9 cellular contexts compared by ENCODE assay signal in genomic region chr3:142931222-142931621, GRCh38. TPM values are rescaled to one million over a fixed set of nuclear protein-coding genes. Genes with fewer than 3 reads are reported as not detected.
A peak's percentile ranks its signal among the peaks of the same experiment; 100 is the strongest.
DNase-seq lines count a peak whose midpoint lies in the region; ATAC-seq and TF ChIP-seq lines count a peak whose summit lies in the region.
"Had no signal": no experiment of that assay in that cellular context is flagged by ENCODE, and none has a peak within 500 bp of the region (broad histone marks: within the 10 kb centered on the region; RNA-seq: fewer than 3 reads in every experiment).

No MANE protein-coding gene starts in this region.

- TF ChIP-seq POLR2A in gastrocnemius medialis (IDR thresholded peaks at IDR 0.05): no peak

- no peak overlapping the region for H3K27ac Mint-ChIP-seq in activated T-helper 2 cell treated with anti-CD3 and anti-CD28 coated beads, Interferon-gamma antibody, Interleukin-2, Interleukin-4, amounts not matched to agents 10 μg/mL and 5 μg/mL and 100 μg/mL, durations not matched to agents 14 hours and 24 hours and 36 hours
- H3K27ac Mint-ChIP-seq: natural killer cell treated with Interleukin-12 subunit alpha and Interleukin-12 subunit beta and Interleukin-15 and Interleukin-18, amount 100 ng/mL, for 72 hours had no signal

- H3K36me3 Mint-ChIP-seq in activated T-helper 2 cell treated with anti-CD3 and anti-CD28 coated beads, Interferon-gamma antibody, Interleukin-2, Interleukin-4, amounts not matched to agents 10 μg/mL and 5 μg/mL and 100 μg/mL, durations not matched to agents 14 hours and 24 hours and 36 hours (ENCODE audit: low read depth): no peaks in the 10 kb centered on the region
- H3K36me3 Mint-ChIP-seq: natural killer cell treated with Interleukin-12 subunit alpha and Interleukin-12 subunit beta and Interleukin-15 and Interleukin-18, amount 100 ng/mL, for 72 hours had no signal

- peak; percentile 12 for DNase-seq in NCI-H1436 (lab: John Stamatoyannopoulos, UW)
- DNase-seq in NCI-H1436 treated with DMSO at 0.1 percent for 48 hours (lab: John Stamatoyannopoulos, UW): no peak
- no peak for DNase-seq in Panc1 (ENCODE audit: low read depth, low spot score)
- peak; percentile 2 to 11 for DNase-seq in lung microvascular endothelial cell (ENCODE audit: low read depth in 2 of 2)
- no peak for DNase-seq in posterior cingulate gyrus
- no peak for DNase-seq in activated T-helper 2 cell treated with anti-CD3 and anti-CD28 coated beads, Interferon-gamma antibody, Interleukin-2, Interleukin-4, amounts not matched to agents 10 μg/mL and 5 μg/mL and 100 μg/mL, durations not matched to agents 14 hours and 24 hours and 36 hours (ENCODE audit: low spot score)
- DNase-seq in gastrocnemius medialis: no peak

- in situ Hi-C loops in Panc1 (cut with HindIII; ENCODE audit: low pct_unique_long_range_greater_than_20kb, low sequenced_read_pairs) (no loop called here), gastrocnemius medialis (cut with MboI; ENCODE audit: low sequenced_read_pairs in 4 of 4) (loop anchor here in 3 of 4 donors (5.0 to 10.0 kb wide), 2 partner anchors 61 to 64 kb away; no protein-coding TSS in a partner anchor)

- H3K4me3 Mint-ChIP-seq in activated T-helper 2 cell treated with anti-CD3 and anti-CD28 coated beads, Interferon-gamma antibody, Interleukin-2, Interleukin-4, amounts not matched to agents 10 μg/mL and 5 μg/mL and 100 μg/mL, durations not matched to agents 14 hours and 24 hours and 36 hours (ENCODE audit: low read depth): no peak overlapping the region
- H3K4me3 Mint-ChIP-seq: natural killer cell treated with Interleukin-12 subunit alpha and Interleukin-12 subunit beta and Interleukin-15 and Interleukin-18, amount 100 ng/mL, for 72 hours had no signal

- H3K27me3 ChIP-seq in Panc1 (ENCODE audit: control insufficient read depth, insufficient read depth, low read length) (no peaks in the 10 kb centered on the region; the same call in 1 of the 2 replicates), gastrocnemius medialis (no peaks in the 10 kb centered on the region)

- CTCF ChIA-PET in Panc1 (lab: Charles Lee): interaction anchor here (1.0 kb wide), 1 partner anchor 103 kb away, joined by 3 read pairs; no protein-coding TSS in a partner anchor

- H3K36me3 ChIP-seq in Panc1 (ENCODE audit: control insufficient read depth, insufficient read depth, low read length) (no peaks in the 10 kb centered on the region), gastrocnemius medialis (no peaks in the 10 kb centered on the region)

- no peaks in the 10 kb centered on the region for H3K9me3 ChIP-seq in Panc1 (ENCODE audit: control insufficient read depth, insufficient read depth, low read depth, low read length)
- no peaks in the 10 kb centered on the region for H3K9me3 ChIP-seq in gastrocnemius medialis

- TF ChIP-seq CTCF in Panc1 (IDR thresholded peaks at IDR 0.05) (peak; percentile 57), gastrocnemius medialis (IDR thresholded peaks at IDR 0.05 in 4 of 5, conservative IDR thresholded peaks at IDR 0.05 in 1 of 5) (no peak)

- no TSS peak for BruUV-seq in Panc1 (replicated peaks; lab: Mats Ljungman, UMichigan)

- intact Hi-C loops in Panc1 (cut with micrococcal nuclease; ENCODE audit: unreplicated experiment) (no loop called here), posterior cingulate gyrus (cut with DNase I) (no loop called here), gastrocnemius medialis (cut with DNase I; ENCODE audit: low total_unique reads) (no loop called here)
- intact Hi-C loops in activated T-helper 2 cell treated with anti-CD3 and anti-CD28 coated beads, Interferon-gamma antibody, Interleukin-2, Interleukin-4, amounts not matched to agents 10 μg/mL and 5 μg/mL and 100 μg/mL, durations not matched to agents 14 hours and 24 hours and 36 hours (cut with micrococcal nuclease): no loop called here

- no peaks in the 10 kb centered on the region for H3K4me1 Mint-ChIP-seq in activated T-helper 2 cell treated with anti-CD3 and anti-CD28 coated beads, Interferon-gamma antibody, Interleukin-2, Interleukin-4, amounts not matched to agents 10 μg/mL and 5 μg/mL and 100 μg/mL, durations not matched to agents 14 hours and 24 hours and 36 hours (ENCODE audit: low read depth)

- POLR2A ChIA-PET in Panc1 (lab: Charles Lee): no interaction called here

- H3K9me3 Mint-ChIP-seq in activated T-helper 2 cell treated with anti-CD3 and anti-CD28 coated beads, Interferon-gamma antibody, Interleukin-2, Interleukin-4, amounts not matched to agents 10 μg/mL and 5 μg/mL and 100 μg/mL, durations not matched to agents 14 hours and 24 hours and 36 hours: no peaks in the 10 kb centered on the region
- H3K9me3 Mint-ChIP-seq: natural killer cell treated with Interleukin-12 subunit alpha and Interleukin-12 subunit beta and Interleukin-15 and Interleukin-18, amount 100 ng/mL, for 72 hours had no signal

- peaks cover 18% of the 10 kb centered on the region for H3K27me3 Mint-ChIP-seq in activated T-helper 2 cell treated with anti-CD3 and anti-CD28 coated beads, Interferon-gamma antibody, Interleukin-2, Interleukin-4, amounts not matched to agents 10 μg/mL and 5 μg/mL and 100 μg/mL, durations not matched to agents 14 hours and 24 hours and 36 hours (ENCODE audit: low read depth)

- H3K4me1 ChIP-seq in Panc1 (ENCODE audit: control insufficient read depth, insufficient read depth, low read length) (no peaks in the 10 kb centered on the region), gastrocnemius medialis (no peaks in the 10 kb centered on the region)

- ATAC-seq in HG02588 (IDR thresholded peaks at IDR 0.05; ENCODE audit: unreplicated experiment) (peak; percentile 81), Panc1 (peak; percentile 84), gastrocnemius medialis (no peak)

- no peak overlapping the region for H3K27ac ChIP-seq in Panc1 (ENCODE audit: low read length)
- no peak overlapping the region for H3K27ac ChIP-seq in gastrocnemius medialis

- H3K4me3 ChIP-seq in Panc1 (ENCODE audit: low read depth in 2 of 2, low read length in 2 of 2) (no peak overlapping the region), gastrocnemius medialis (no peak overlapping the region)

RNA-seq across cellular contexts. Expression of gene PAQR9, which starts 32.3 kb away (rescaled TPM):
- 0.36 TPM for total RNA-seq in Panc1 (2021; ENCODE audit: unreplicated experiment)
- 0.24 TPM for polyA plus RNA-seq in Panc1 (2012; ENCODE audit: insufficient read length)
- not detected in 2 replicates for total RNA-seq in lung microvascular endothelial cell
- total RNA-seq in activated T-helper 2 cell treated with anti-CD3 and anti-CD28 coated beads, Interferon-gamma antibody, Interleukin-2, Interleukin-4, amounts not matched to agents 10 μg/mL and 5 μg/mL and 100 μg/mL, durations not matched to agents 14 hours and 24 hours and 36 hours: not detected in 2 replicates
- 1 to 10 TPM in 1 of 4 donors, under 1 TPM in 2, not detected in 1; 0.20 to 1.0 (median 0.27) TPM for total RNA-seq in gastrocnemius medialis
- total RNA-seq: natural killer cell treated with Interleukin-12 subunit alpha and Interleukin-12 subunit beta and Interleukin-15 and Interleukin-18, amount 100 ng/mL, for 72 hours had no signal

RNA-seq across cellular contexts. Expression of gene PCOLCE2, which starts 42.3 kb away (rescaled TPM):
- 14.6 TPM for total RNA-seq in Panc1 (2021; ENCODE audit: unreplicated experiment)
- 12.8 TPM for polyA plus RNA-seq in Panc1 (2012; ENCODE audit: insufficient read length)
- total RNA-seq in lung microvascular endothelial cell: not detected in 2 replicates
- not detected in 2 replicates for total RNA-seq in activated T-helper 2 cell treated with anti-CD3 and anti-CD28 coated beads, Interferon-gamma antibody, Interleukin-2, Interleukin-4, amounts not matched to agents 10 μg/mL and 5 μg/mL and 100 μg/mL, durations not matched to agents 14 hours and 24 hours and 36 hours
- total RNA-seq in gastrocnemius medialis: 10 to 100 TPM in 1 of 4 donors, 1 to 10 TPM in 3; 2.5 to 17.2 (median 4.0) TPM
- total RNA-seq: natural killer cell treated with Interleukin-12 subunit alpha and Interleukin-12 subunit beta and Interleukin-15 and Interleukin-18, amount 100 ng/mL, for 72 hours had no signal

Comparison
In these comparisons a context has a peak if more than half of its experiments do, and no peak if none do; other contexts are left out.
1. DNase-seq: peak in NCI-H1436 (single experiment) and lung microvascular endothelial cell (2 of 2); none in NCI-H1436 treated with DMSO at 0.1 percent for 48 hours (single experiment), Panc1 (single experiment), posterior cingulate gyrus (0 of 10), activated T-helper 2 cell treated with anti-CD3 and anti-CD28 coated beads, Interferon-gamma antibody, Interleukin-2, Interleukin-4, amounts not matched to agents 10 μg/mL and 5 μg/mL and 100 μg/mL, durations not matched to agents 14 hours and 24 hours and 36 hours (single experiment) and gastrocnemius medialis (0 of 2).
2. ATAC-seq: peak in HG02588 (single experiment) and Panc1 (single experiment); none in gastrocnemius medialis (0 of 2).